1 cellular context compared by ENCODE assay signal in the genomic region with DNA sequence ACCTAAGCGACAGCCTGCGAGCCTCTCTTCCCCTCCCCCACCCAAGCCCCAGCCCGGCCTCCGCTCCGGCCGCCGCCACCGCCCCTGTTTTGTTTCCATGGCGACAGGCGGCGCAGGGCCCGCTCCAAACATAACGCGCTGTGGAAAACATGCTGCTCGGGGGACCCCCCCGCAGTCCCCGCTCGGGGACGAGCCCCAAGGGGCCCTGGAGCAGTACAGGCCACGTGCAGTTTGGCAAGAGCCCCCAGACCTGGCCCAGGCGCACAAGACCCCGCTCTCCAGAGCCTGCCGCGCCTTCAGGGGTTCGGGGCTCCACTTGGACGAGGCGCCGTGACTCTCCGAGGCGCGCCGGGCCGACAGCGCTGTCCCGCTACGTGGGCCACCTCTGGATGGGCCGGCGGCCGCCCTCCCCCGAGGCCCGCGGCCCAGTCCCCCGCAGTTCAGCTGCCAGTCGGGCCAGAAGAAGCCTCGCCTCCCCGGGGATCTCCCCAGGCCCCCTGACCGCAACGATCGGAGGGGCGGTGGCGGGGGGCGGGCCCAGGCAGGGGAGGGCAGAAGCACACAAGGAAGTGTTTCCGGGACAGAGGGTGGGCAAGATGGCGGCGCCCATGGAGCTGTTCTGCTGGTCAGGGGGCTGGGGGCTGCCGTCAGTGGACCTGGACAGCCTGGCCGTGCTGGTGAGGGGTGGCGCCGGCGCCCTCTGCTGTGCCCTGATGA.
TF ChIP-seq lines count a peak whose summit lies in the region.

A gene with protein sequence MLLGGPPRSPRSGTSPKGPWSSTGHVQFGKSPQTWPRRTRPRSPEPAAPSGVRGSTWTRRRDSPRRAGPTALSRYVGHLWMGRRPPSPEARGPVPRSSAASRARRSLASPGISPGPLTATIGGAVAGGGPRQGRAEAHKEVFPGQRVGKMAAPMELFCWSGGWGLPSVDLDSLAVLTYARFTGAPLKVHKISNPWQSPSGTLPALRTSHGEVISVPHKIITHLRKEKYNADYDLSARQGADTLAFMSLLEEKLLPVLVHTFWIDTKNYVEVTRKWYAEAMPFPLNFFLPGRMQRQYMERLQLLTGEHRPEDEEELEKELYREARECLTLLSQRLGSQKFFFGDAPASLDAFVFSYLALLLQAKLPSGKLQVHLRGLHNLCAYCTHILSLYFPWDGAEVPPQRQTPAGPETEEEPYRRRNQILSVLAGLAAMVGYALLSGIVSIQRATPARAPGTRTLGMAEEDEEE (plus strand): TSS at position 40 of the 717 bp plus-strand sequence. CDS start 110 bp downstream, at position 150.

TF ChIP-seq in HepG2, 621 proteins besides CTCF, POLR2A, EP300 and RAD21 (continued from another document and continues in another):
- TF ChIP-seq CREM (IDR thresholded peaks at IDR 0.05) (no peak), CREM (CRISPR knock-in tag; IDR thresholded peaks at IDR 0.05) (no peak), ZMYM3 (CRISPR knock-in tag; IDR thresholded peaks at IDR 0.05) (no peak), YY1 (IDR thresholded peaks at IDR 0.05; ENCODE audit: insufficient read depth, insufficient replicate concordance, low read depth, low read length) (peak; percentile 98), DPF2 (CRISPR knock-in tag; IDR thresholded peaks at IDR 0.05; ENCODE audit: borderline replicate concordance, low read depth) (no peak), ZNF292 (CRISPR knock-in tag; IDR thresholded peaks at IDR 0.05; ENCODE audit: borderline replicate concordance, low read depth) (no peak), DR1 (CRISPR knock-in tag; IDR thresholded peaks at IDR 0.05) (peak; percentile 60; the same call in 1 of the 2 replicates), ZNF143 (CRISPR knock-in tag; IDR thresholded peaks at IDR 0.05) (no peak), ZNF207 (IDR thresholded peaks at IDR 0.05; ENCODE audit: borderline replicate concordance) (no peak), ZNF720 (CRISPR knock-in tag; IDR thresholded peaks at IDR 0.05) (no peak), NR2C2 (CRISPR knock-in tag; IDR thresholded peaks at IDR 0.05; ENCODE audit: borderline replicate concordance) (peak; percentile 99), ZNF703 (CRISPR knock-in tag; IDR thresholded peaks at IDR 0.05; ENCODE audit: borderline replicate concordance) (no peak), PAWR (CRISPR knock-in tag; IDR thresholded peaks at IDR 0.05; ENCODE audit: borderline replicate concordance) (no peak), IKZF4 (CRISPR knock-in tag; IDR thresholded peaks at IDR 0.05; ENCODE audit: borderline replicate concordance, low read depth, not compliant biosample characterization) (no peak), ZNF317 (CRISPR knock-in tag; IDR thresholded peaks at IDR 0.05) (0 out of 2 replicates have a peak, but pooled peaks have one; percentile 16), NCOA1 (CRISPR knock-in tag; IDR thresholded peaks at IDR 0.05) (no peak), ZNF329 (CRISPR knock-in tag; IDR thresholded peaks at IDR 0.05; ENCODE audit: low read depth) (no peak), FOXM1 (CRISPR knock-in tag; IDR thresholded peaks at IDR 0.05) (no peak), ZFP90 (CRISPR knock-in tag; IDR thresholded peaks at IDR 0.05; ENCODE audit: borderline replicate concordance) (no peak), ZNF17 (CRISPR knock-in tag; IDR thresholded peaks at IDR 0.05) (no peak), ZIK1 (CRISPR knock-in tag; IDR thresholded peaks at IDR 0.05; ENCODE audit: borderline replicate concordance, low read depth) (peak; percentile 70; the same call in 1 of the 2 replicates), U2AF2 (IDR thresholded peaks at IDR 0.05; ENCODE audit: low read depth, low read length) (no peak), ZNF367 (CRISPR knock-in tag; IDR thresholded peaks at IDR 0.05; ENCODE audit: borderline replicate concordance) (no peak), AGO1 (IDR thresholded peaks at IDR 0.05; ENCODE audit: low read depth, low read length, poor library complexity, severe bottlenecking) (peak; percentile 56), ESRRA (CRISPR knock-in tag; IDR thresholded peaks at IDR 0.05; ENCODE audit: low read depth) (no peak; the same call in 1 of the 2 replicates), ZNF615 (CRISPR knock-in tag; IDR thresholded peaks at IDR 0.05; ENCODE audit: borderline replicate concordance) (no peak), NFE2L1 (CRISPR knock-in tag; IDR thresholded peaks at IDR 0.05; ENCODE audit: borderline replicate concordance) (no peak), RFXAP (CRISPR knock-in tag; IDR thresholded peaks at IDR 0.05; ENCODE audit: borderline replicate concordance) (no peak), ZNF557 (CRISPR knock-in tag; IDR thresholded peaks at IDR 0.05) (no peak), ZNF296 (CRISPR knock-in tag; conservative IDR thresholded peaks at IDR 0.05) (no peak)
- TF ChIP-seq, protein P1, sequence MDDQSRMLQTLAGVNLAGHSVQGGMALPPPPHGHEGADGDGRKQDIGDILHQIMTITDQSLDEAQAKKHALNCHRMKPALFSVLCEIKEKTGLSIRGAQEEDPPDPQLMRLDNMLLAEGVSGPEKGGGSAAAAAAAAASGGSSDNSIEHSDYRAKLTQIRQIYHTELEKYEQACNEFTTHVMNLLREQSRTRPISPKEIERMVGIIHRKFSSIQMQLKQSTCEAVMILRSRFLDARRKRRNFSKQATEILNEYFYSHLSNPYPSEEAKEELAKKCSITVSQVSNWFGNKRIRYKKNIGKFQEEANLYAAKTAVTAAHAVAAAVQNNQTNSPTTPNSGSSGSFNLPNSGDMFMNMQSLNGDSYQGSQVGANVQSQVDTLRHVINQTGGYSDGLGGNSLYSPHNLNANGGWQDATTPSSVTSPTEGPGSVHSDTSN (CRISPR knock-in tag; IDR thresholded peaks at IDR 0.05; ENCODE audit: borderline replicate concordance) = no peak
- TF ChIP-seq, protein P2, sequence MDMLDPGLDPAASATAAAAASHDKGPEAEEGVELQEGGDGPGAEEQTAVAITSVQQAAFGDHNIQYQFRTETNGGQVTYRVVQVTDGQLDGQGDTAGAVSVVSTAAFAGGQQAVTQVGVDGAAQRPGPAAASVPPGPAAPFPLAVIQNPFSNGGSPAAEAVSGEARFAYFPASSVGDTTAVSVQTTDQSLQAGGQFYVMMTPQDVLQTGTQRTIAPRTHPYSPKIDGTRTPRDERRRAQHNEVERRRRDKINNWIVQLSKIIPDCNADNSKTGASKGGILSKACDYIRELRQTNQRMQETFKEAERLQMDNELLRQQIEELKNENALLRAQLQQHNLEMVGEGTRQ (IDR thresholded peaks at IDR 0.05; ENCODE audit: low read depth, low read length) = no peak
- TF ChIP-seq, protein P2 (CRISPR knock-in tag; IDR thresholded peaks at IDR 0.05; ENCODE audit: borderline replicate concordance) = no peak
- TF ChIP-seq, protein P3, sequence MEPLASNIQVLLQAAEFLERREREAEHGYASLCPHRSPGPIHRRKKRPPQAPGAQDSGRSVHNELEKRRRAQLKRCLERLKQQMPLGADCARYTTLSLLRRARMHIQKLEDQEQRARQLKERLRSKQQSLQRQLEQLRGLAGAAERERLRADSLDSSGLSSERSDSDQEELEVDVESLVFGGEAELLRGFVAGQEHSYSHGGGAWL (CRISPR knock-in tag; IDR thresholded peaks at IDR 0.05) = peak; percentile 11; the same call in 1 of the 2 replicates
- TF ChIP-seq, protein P4, sequence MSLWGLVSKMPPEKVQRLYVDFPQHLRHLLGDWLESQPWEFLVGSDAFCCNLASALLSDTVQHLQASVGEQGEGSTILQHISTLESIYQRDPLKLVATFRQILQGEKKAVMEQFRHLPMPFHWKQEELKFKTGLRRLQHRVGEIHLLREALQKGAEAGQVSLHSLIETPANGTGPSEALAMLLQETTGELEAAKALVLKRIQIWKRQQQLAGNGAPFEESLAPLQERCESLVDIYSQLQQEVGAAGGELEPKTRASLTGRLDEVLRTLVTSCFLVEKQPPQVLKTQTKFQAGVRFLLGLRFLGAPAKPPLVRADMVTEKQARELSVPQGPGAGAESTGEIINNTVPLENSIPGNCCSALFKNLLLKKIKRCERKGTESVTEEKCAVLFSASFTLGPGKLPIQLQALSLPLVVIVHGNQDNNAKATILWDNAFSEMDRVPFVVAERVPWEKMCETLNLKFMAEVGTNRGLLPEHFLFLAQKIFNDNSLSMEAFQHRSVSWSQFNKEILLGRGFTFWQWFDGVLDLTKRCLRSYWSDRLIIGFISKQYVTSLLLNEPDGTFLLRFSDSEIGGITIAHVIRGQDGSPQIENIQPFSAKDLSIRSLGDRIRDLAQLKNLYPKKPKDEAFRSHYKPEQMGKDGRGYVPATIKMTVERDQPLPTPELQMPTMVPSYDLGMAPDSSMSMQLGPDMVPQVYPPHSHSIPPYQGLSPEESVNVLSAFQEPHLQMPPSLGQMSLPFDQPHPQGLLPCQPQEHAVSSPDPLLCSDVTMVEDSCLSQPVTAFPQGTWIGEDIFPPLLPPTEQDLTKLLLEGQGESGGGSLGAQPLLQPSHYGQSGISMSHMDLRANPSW (CRISPR knock-in tag; IDR thresholded peaks at IDR 0.05; ENCODE audit: borderline replicate concordance) = no peak
- TF ChIP-seq, protein P5, sequence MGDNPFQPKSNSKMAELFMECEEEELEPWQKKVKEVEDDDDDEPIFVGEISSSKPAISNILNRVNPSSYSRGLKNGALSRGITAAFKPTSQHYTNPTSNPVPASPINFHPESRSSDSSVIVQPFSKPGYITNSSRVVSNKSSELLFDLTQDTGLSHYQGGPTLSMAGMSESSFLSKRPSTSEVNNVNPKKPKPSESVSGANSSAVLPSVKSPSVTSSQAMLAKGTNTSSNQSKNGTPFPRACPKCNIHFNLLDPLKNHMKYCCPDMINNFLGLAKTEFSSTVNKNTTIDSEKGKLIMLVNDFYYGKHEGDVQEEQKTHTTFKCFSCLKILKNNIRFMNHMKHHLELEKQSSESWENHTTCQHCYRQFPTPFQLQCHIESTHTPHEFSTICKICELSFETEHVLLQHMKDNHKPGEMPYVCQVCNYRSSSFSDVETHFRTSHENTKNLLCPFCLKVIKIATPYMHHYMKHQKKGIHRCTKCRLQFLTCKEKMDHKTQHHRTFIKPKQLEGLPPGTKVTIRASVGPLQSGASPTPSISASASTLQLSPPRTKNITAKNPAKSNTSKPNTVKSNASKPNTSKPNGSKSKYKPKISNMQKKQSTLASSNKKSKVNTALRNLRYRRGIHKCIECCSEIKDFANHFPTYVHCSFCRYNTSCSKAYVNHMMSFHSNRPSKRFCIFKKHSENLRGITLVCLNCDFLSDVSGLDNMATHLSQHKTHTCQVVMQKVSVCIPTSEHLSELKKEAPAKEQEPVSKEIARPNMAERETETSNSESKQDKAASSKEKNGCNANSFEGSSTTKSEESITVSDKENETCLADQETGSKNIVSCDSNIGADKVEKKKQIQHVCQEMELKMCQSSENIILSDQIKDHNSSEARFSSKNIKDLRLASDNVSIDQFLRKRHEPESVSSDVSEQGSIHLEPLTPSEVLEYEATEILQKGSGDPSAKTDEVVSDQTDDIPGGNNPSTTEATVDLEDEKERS (CRISPR knock-in tag; IDR thresholded peaks at IDR 0.05) = no peak
- TF ChIP-seq, protein P6, sequence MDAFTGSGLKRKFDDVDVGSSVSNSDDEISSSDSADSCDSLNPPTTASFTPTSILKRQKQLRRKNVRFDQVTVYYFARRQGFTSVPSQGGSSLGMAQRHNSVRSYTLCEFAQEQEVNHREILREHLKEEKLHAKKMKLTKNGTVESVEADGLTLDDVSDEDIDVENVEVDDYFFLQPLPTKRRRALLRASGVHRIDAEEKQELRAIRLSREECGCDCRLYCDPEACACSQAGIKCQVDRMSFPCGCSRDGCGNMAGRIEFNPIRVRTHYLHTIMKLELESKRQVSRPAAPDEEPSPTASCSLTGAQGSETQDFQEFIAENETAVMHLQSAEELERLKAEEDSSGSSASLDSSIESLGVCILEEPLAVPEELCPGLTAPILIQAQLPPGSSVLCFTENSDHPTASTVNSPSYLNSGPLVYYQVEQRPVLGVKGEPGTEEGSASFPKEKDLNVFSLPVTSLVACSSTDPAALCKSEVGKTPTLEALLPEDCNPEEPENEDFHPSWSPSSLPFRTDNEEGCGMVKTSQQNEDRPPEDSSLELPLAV (CRISPR knock-in tag; conservative IDR thresholded peaks at IDR 0.05; ENCODE audit: low read depth) = no peak
- TF ChIP-seq, protein P7, sequence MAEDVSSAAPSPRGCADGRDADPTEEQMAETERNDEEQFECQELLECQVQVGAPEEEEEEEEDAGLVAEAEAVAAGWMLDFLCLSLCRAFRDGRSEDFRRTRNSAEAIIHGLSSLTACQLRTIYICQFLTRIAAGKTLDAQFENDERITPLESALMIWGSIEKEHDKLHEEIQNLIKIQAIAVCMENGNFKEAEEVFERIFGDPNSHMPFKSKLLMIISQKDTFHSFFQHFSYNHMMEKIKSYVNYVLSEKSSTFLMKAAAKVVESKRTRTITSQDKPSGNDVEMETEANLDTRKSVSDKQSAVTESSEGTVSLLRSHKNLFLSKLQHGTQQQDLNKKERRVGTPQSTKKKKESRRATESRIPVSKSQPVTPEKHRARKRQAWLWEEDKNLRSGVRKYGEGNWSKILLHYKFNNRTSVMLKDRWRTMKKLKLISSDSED (CRISPR knock-in tag; IDR thresholded peaks at IDR 0.05) = no peak
- TF ChIP-seq, protein P8, sequence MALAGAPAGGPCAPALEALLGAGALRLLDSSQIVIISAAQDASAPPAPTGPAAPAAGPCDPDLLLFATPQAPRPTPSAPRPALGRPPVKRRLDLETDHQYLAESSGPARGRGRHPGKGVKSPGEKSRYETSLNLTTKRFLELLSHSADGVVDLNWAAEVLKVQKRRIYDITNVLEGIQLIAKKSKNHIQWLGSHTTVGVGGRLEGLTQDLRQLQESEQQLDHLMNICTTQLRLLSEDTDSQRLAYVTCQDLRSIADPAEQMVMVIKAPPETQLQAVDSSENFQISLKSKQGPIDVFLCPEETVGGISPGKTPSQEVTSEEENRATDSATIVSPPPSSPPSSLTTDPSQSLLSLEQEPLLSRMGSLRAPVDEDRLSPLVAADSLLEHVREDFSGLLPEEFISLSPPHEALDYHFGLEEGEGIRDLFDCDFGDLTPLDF (CRISPR knock-in tag; IDR thresholded peaks at IDR 0.05) = no peak
- TF ChIP-seq, protein P9, sequence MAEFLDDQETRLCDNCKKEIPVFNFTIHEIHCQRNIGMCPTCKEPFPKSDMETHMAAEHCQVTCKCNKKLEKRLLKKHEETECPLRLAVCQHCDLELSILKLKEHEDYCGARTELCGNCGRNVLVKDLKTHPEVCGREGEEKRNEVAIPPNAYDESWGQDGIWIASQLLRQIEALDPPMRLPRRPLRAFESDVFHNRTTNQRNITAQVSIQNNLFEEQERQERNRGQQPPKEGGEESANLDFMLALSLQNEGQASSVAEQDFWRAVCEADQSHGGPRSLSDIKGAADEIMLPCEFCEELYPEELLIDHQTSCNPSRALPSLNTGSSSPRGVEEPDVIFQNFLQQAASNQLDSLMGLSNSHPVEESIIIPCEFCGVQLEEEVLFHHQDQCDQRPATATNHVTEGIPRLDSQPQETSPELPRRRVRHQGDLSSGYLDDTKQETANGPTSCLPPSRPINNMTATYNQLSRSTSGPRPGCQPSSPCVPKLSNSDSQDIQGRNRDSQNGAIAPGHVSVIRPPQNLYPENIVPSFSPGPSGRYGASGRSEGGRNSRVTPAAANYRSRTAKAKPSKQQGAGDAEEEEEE (CRISPR knock-in tag; IDR thresholded peaks at IDR 0.05; ENCODE audit: borderline replicate concordance) = 0 out of 2 replicates have a peak, but pooled peaks have one; percentile 43
